5 cellular contexts compared by ENCODE assay signal in genomic region chr14:26392498-26392897, GRCh38.
"Had no signal": no experiment of that assay in that cellular context is flagged by ENCODE, and none has a peak within 500 bp of the region (broad histone marks: within the 10 kb centered on the region; RNA-seq: fewer than 3 reads in every experiment).

No MANE protein-coding gene starts in this region.

- H3K27ac ChIP-seq: GM23248 had no signal

- FAIRE-seq: K562 had no signal

- H2AFZ ChIP-seq: GM23248 had no signal

- DNase-seq: GM23248, H7, HCEC 1CT, IMR-90 had no signal

- ATAC-seq: K562 had no signal

- H3K4me3 ChIP-seq: GM23248, K562 had no signal

- H3K9ac ChIP-seq: GM23248 had no signal
